Comparison of ENCODE assay signal across 29 cellular contexts in the genomic region with DNA sequence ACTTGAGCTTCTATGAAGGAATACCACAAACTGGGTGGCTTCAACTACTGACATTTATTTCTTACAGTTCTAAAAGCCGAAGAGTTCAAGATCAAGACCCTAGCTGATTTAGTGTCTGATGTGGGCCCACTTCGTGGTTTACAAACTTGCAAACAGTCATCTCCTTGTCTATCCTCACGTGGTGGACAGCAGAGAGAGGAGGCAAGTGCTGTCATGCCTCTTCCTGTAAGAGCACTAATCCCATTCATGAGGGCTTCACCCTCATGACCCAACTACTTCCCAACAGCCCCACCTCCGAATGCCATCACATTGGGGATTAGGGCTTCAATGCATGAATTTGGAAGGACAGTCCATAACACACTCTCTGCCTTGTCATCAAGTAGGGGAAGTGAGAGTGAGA. TPM values are rescaled to one million over a fixed set of nuclear protein-coding genes. Genes with fewer than 3 reads are reported as not detected.
"Had no signal": no experiment of that assay in that cellular context is flagged by ENCODE, and none has a peak within 500 bp of the region (broad histone marks: within the 10 kb centered on the region; RNA-seq: fewer than 3 reads in every experiment).

No MANE protein-coding gene starts in this region.

- ATAC-seq: activated CD8-positive, alpha-beta T cell treated with anti-CD3 and anti-CD28 coated beads for 36 hours; activated T-cell treated with anti-CD3 and anti-CD28 coated beads, Interleukin-2, amount 50 U/mL, for 72 hours; activated T-helper 17 cell treated with anti-CD3 and anti-CD28 coated beads, Interleukin-2, amount 50 U/mL, for 72 hours; K562; Right ventricle myocardium inferior had no signal

- H3K9me3 ChIP-seq: ascending aorta, breast epithelium, Peyer's patch had no signal

- H3K4me1 ChIP-seq: ascending aorta, breast epithelium, Peyer's patch had no signal

- H3K27ac ChIP-seq: ascending aorta, breast epithelium, Peyer's patch had no signal

- H3K9me3 Mint-ChIP-seq: activated CD4-positive, alpha-beta T cell treated with anti-CD3 and anti-CD28 coated beads, Interleukin-2, amount 10 ng/mL, durations not matched to agents 24 days and 14 days; activated CD8-positive, alpha-beta T cell treated with anti-CD3 and anti-CD28 coated beads for 36 hours; activated naive CD4-positive, alpha-beta T cell treated with anti-CD3 and anti-CD28 coated beads, Interleukin-2, amount 50 U/mL, for 24 hours; activated naive CD8-positive, alpha-beta T cell treated with anti-CD3 and anti-CD28 coated beads, Interleukin-2, amount 10 ng/mL, durations not matched to agents 7 days and 5 days; activated T-cell treated with anti-CD3 and anti-CD28 coated beads, Interleukin-2, amount 50 U/mL, for 72 hours; activated T-helper 17 cell treated with anti-CD3 and anti-CD28 coated beads, Interleukin-2, amount 50 U/mL, for 72 hours had no signal

- H3K27me3 ChIP-seq: ascending aorta, breast epithelium, Peyer's patch had no signal

- H3K36me3 Mint-ChIP-seq: activated naive CD4-positive, alpha-beta T cell treated with anti-CD3 and anti-CD28 coated beads, Interleukin-2, amount 50 U/mL, for 24 hours; activated naive CD8-positive, alpha-beta T cell treated with anti-CD3 and anti-CD28 coated beads, Interleukin-2, amount 10 ng/mL, durations not matched to agents 7 days and 5 days had no signal

- H3K36me3 ChIP-seq: ascending aorta, breast epithelium, Peyer's patch had no signal

- H3K4me3 Mint-ChIP-seq: activated CD4-positive, alpha-beta T cell treated with anti-CD3 and anti-CD28 coated beads, Interleukin-2, amount 10 ng/mL, durations not matched to agents 24 days and 14 days; activated CD8-positive, alpha-beta T cell treated with anti-CD3 and anti-CD28 coated beads for 36 hours; activated naive CD4-positive, alpha-beta T cell treated with anti-CD3 and anti-CD28 coated beads, Interleukin-2, amount 50 U/mL, for 24 hours; activated naive CD8-positive, alpha-beta T cell treated with anti-CD3 and anti-CD28 coated beads, Interleukin-2, amount 10 ng/mL, durations not matched to agents 7 days and 5 days; activated T-cell treated with anti-CD3 and anti-CD28 coated beads, Interleukin-2, amount 50 U/mL, for 72 hours; activated T-helper 17 cell treated with anti-CD3 and anti-CD28 coated beads, Interleukin-2, amount 50 U/mL, for 72 hours had no signal

- H3K4me3 ChIP-seq: ascending aorta, breast epithelium, K562, Peyer's patch had no signal

- H3K4me1 Mint-ChIP-seq: activated CD4-positive, alpha-beta T cell treated with anti-CD3 and anti-CD28 coated beads, Interleukin-2, amount 10 ng/mL, durations not matched to agents 24 days and 14 days; activated naive CD8-positive, alpha-beta T cell treated with anti-CD3 and anti-CD28 coated beads, Interleukin-2, amount 10 ng/mL, durations not matched to agents 7 days and 5 days had no signal

- H3K27ac Mint-ChIP-seq: activated CD4-positive, alpha-beta T cell treated with anti-CD3 and anti-CD28 coated beads, Interleukin-2, amount 10 ng/mL, durations not matched to agents 24 days and 14 days; activated CD8-positive, alpha-beta T cell treated with anti-CD3 and anti-CD28 coated beads for 36 hours; activated naive CD4-positive, alpha-beta T cell treated with anti-CD3 and anti-CD28 coated beads, Interleukin-2, amount 50 U/mL, for 24 hours; activated naive CD8-positive, alpha-beta T cell treated with anti-CD3 and anti-CD28 coated beads, Interleukin-2, amount 10 ng/mL, durations not matched to agents 7 days and 5 days; activated T-cell treated with anti-CD3 and anti-CD28 coated beads, Interleukin-2, amount 50 U/mL, for 72 hours; activated T-helper 17 cell treated with anti-CD3 and anti-CD28 coated beads, Interleukin-2, amount 50 U/mL, for 72 hours had no signal

- DNase-seq: activated CD4-positive, alpha-beta T cell treated with anti-CD3 and anti-CD28 coated beads, Interleukin-2, amount 10 ng/mL, durations not matched to agents 24 days and 14 days; activated CD4-positive, alpha-beta T cell treated with anti-CD3 and anti-CD28 coated beads, Interleukin-2, amount 50 U/mL, for 4 hours; activated CD8-positive, alpha-beta T cell treated with anti-CD3 and anti-CD28 coated beads for 36 hours; activated gamma-delta T cell; activated naive CD4-positive, alpha-beta T cell treated with Interleukin-2 at 50 U/mL for 16 hours; activated naive CD8-positive, alpha-beta T cell treated with anti-CD3 and anti-CD28 coated beads, Interleukin-2, amount 10 ng/mL, durations not matched to agents 7 days and 5 days; activated T-cell treated with anti-CD3 and anti-CD28 coated beads, Interleukin-2, amount 50 U/mL, for 1 hour; activated T-cell treated with anti-CD3 and anti-CD28 coated beads, Interleukin-2, amount 50 U/mL, for 72 hours; amygdala; caudate nucleus; cerebellar nuclear complex; Karpas-422; MM.1S; MV-4-11; NCI-H1092; NCI-H1436 treated with DMSO at 0.1 percent for 48 hours; NCI-H1694 treated with DMSO at 0.1 percent for 48 hours; NCI-H524 treated with DMSO at 0.1 percent for 48 hours; Peyer's patch; SIG-M5; T1000 had no signal

RNA-seq across cellular contexts. Expression of gene ISM1, which starts 15.7 kb away (rescaled TPM):
- total RNA-seq: K562, NCI-H460, PC-3 had no signal
- polyA plus RNA-seq: K562 had no signal
